In the genomic region with DNA sequence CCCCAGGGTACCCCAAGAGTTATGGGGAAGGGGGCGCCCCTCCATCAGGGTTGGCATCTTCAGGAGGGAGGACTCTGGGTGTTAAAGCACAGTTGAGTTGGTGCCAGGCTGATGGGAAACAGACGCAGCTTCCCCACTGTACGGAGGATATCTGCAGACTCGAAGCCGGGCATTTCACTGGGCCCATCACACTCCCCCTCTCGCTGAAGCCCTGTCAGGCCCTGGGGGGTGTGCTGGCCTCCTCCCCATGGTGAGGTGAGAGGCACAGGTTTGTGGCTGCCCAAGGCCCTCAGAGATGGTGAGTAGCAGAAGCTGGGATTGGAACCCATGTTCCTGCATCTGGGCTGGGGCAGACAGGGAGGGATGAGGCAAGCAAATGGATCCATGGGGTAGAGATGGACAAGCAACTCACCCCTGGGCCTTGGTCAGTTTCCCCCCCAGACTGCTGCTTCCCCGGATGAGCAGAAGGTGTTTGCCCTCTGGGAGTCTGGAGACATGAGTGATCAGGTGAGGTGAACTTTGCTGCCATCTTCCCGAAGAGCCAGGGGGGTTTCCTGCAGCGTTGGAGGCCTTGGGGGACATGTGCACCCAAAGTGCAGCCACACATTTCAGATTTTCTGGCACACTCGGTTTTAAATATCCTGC, we compare ENCODE assay signal across 21 cellular contexts. TPM values are rescaled to one million over a fixed set of nuclear protein-coding genes. Genes with fewer than 3 reads are reported as not detected.
A peak's percentile ranks its signal among the peaks of the same experiment; 100 is the strongest.
DNase-seq lines count a peak whose midpoint lies in the region; ATAC-seq and TF ChIP-seq lines count a peak whose summit lies in the region.
"Had no signal": no experiment of that assay in that cellular context is flagged by ENCODE, and none has a peak within 500 bp of the region (broad histone marks: within the 10 kb centered on the region; RNA-seq: fewer than 3 reads in every experiment).

No MANE protein-coding gene starts in this region.

- no peaks in the 10 kb centered on the region for H3K4me1 Mint-ChIP-seq in activated CD8-positive, alpha-beta T cell treated with anti-CD3 and anti-CD28 coated beads for 36 hours (ENCODE audit: low read depth)
- peaks cover 2% of the 10 kb centered on the region for H3K4me1 Mint-ChIP-seq in activated CD8-positive, alpha-beta T cell treated with anti-CD3 and anti-CD28 coated beads, Interleukin-2, amount 10 ng/mL, durations not matched to agents 7 days and 5 days (ENCODE audit: low read depth)
- peaks cover 8 to 23% (median 17%) of the 10 kb centered on the region in 4 donors for H3K4me1 Mint-ChIP-seq in CD4-positive, CD25-positive, alpha-beta regulatory T cell
- no peaks in the 10 kb centered on the region for H3K4me1 Mint-ChIP-seq in activated T-helper 1 cell treated with anti-CD3 and anti-CD28 coated beads, Interleukin-12 subunit alpha, Interleukin-12 subunit beta, Interleukin-2, Interleukin-4 antibody, amounts not matched to agents 30 ng/mL and 10 ng/mL and 1 ng/mL, durations not matched to agents 14 hours and 24 hours and 36 hours (ENCODE audit: low read depth)
- H3K4me1 Mint-ChIP-seq in osteocyte (ENCODE audit: unreplicated experiment) = no peaks in the 10 kb centered on the region

- no peak for TF ChIP-seq CTCF in activated CD8-positive, alpha-beta T cell treated with anti-CD3 and anti-CD28 coated beads for 36 hours (IDR thresholded peaks at IDR 0.05)
- no peak for TF ChIP-seq CTCF in osteocyte (IDR thresholded peaks at IDR 0.05)

- DNase-seq in activated CD8-positive, alpha-beta T cell treated with anti-CD3 and anti-CD28 coated beads for 36 hours = no peak
- no peak for DNase-seq in activated CD8-positive, alpha-beta T cell treated with anti-CD3 and anti-CD28 coated beads, Interleukin-2, amount 10 ng/mL, durations not matched to agents 7 days and 5 days
- no peak for DNase-seq in CD4-positive, CD25-positive, alpha-beta regulatory T cell
- no peak for DNase-seq in activated T-helper 1 cell treated with anti-CD3 and anti-CD28 coated beads, Interleukin-12 subunit alpha, Interleukin-12 subunit beta, Interleukin-2, Interleukin-4 antibody, amounts not matched to agents 30 ng/mL and 10 ng/mL and 1 ng/mL, durations not matched to agents 14 hours and 24 hours and 36 hours (ENCODE audit: low spot score)
- DNase-seq in osteocyte (ENCODE audit: extremely low spot score, unreplicated experiment) (peak; percentile 69), NCI-H69 (lab: John Stamatoyannopoulos, UW) (no peak), A172 (ENCODE audit: low spot score) (no peak)
- DNase-seq: 8988T; BE2C; DMS53; GOT3; NCI-H1092 treated with DMSO at 0.1 percent for 48 hours; NCI-H146; NCI-H2029 treated with DMSO at 0.1 percent for 48 hours; NCI-H2171; NCI-H748 treated with DMSO at 0.1 percent for 48 hours; NK-92 treated with Interleukin-12 subunit alpha and Interleukin-12 subunit beta, amount 100 ng/mL, for 24 hours; Peyer's patch; Right ventricle myocardium superior had no signal

- POLR2A ChIA-PET in activated CD8-positive, alpha-beta T cell treated with anti-CD3 and anti-CD28 coated beads for 36 hours (lab: Charles Lee) = no interaction called here
- POLR2A ChIA-PET in activated CD8-positive, alpha-beta T cell treated with anti-CD3 and anti-CD28 coated beads, Interleukin-2, amount 10 ng/mL, durations not matched to agents 7 days and 5 days (lab: Charles Lee) = interaction anchor here (1.6 to 2.0 kb wide), 2 partner anchors 30 to 45 kb away, joined by 6 to 7 read pairs; no protein-coding TSS in a partner anchor

- no peaks in the 10 kb centered on the region for H3K9me3 Mint-ChIP-seq in activated CD8-positive, alpha-beta T cell treated with anti-CD3 and anti-CD28 coated beads for 36 hours
- no peaks in the 10 kb centered on the region for H3K9me3 Mint-ChIP-seq in activated CD8-positive, alpha-beta T cell treated with anti-CD3 and anti-CD28 coated beads, Interleukin-2, amount 10 ng/mL, durations not matched to agents 7 days and 5 days (ENCODE audit: insufficient read depth)
- no peaks in the 10 kb centered on the region for H3K9me3 Mint-ChIP-seq in CD4-positive, CD25-positive, alpha-beta regulatory T cell
- H3K9me3 Mint-ChIP-seq in activated T-helper 1 cell treated with anti-CD3 and anti-CD28 coated beads, Interleukin-12 subunit alpha, Interleukin-12 subunit beta, Interleukin-2, Interleukin-4 antibody, amounts not matched to agents 30 ng/mL and 10 ng/mL and 1 ng/mL, durations not matched to agents 14 hours and 24 hours and 36 hours = no peaks in the 10 kb centered on the region
- H3K9me3 Mint-ChIP-seq in osteocyte (ENCODE audit: unreplicated experiment) = no peaks in the 10 kb centered on the region
- H3K9me3 Mint-ChIP-seq: CD8-positive, alpha-beta T cell had no signal

- CTCF ChIA-PET in activated CD8-positive, alpha-beta T cell treated with anti-CD3 and anti-CD28 coated beads for 36 hours (lab: Charles Lee) = interaction anchor here (0.9 kb wide), 1 partner anchor 50 kb away, joined by 3 read pairs; no protein-coding TSS in a partner anchor
- CTCF ChIA-PET in activated CD8-positive, alpha-beta T cell treated with anti-CD3 and anti-CD28 coated beads, Interleukin-2, amount 10 ng/mL, durations not matched to agents 7 days and 5 days (lab: Charles Lee) = no interaction called here

- H3K36me3 Mint-ChIP-seq in activated CD8-positive, alpha-beta T cell treated with anti-CD3 and anti-CD28 coated beads for 36 hours (ENCODE audit: low read depth) = peaks cover 52% of the 10 kb centered on the region
- H3K36me3 Mint-ChIP-seq in activated CD8-positive, alpha-beta T cell treated with anti-CD3 and anti-CD28 coated beads, Interleukin-2, amount 10 ng/mL, durations not matched to agents 7 days and 5 days (ENCODE audit: low read depth) = peaks cover 44% of the 10 kb centered on the region
- peaks cover 28% of the 10 kb centered on the region for H3K36me3 Mint-ChIP-seq in CD4-positive, CD25-positive, alpha-beta regulatory T cell
- peaks cover 43% of the 10 kb centered on the region for H3K36me3 Mint-ChIP-seq in activated T-helper 1 cell treated with anti-CD3 and anti-CD28 coated beads, Interleukin-12 subunit alpha, Interleukin-12 subunit beta, Interleukin-2, Interleukin-4 antibody, amounts not matched to agents 30 ng/mL and 10 ng/mL and 1 ng/mL, durations not matched to agents 14 hours and 24 hours and 36 hours (ENCODE audit: low read depth)
- peaks cover 36% of the 10 kb centered on the region for H3K36me3 Mint-ChIP-seq in osteocyte (ENCODE audit: unreplicated experiment)

- intact Hi-C loops in activated CD8-positive, alpha-beta T cell treated with anti-CD3 and anti-CD28 coated beads for 36 hours (cut with micrococcal nuclease) = no loop called here
- intact Hi-C loops in activated T-helper 1 cell treated with anti-CD3 and anti-CD28 coated beads, Interleukin-12 subunit alpha, Interleukin-12 subunit beta, Interleukin-2, Interleukin-4 antibody, amounts not matched to agents 30 ng/mL and 10 ng/mL and 1 ng/mL, durations not matched to agents 14 hours and 24 hours and 36 hours (cut with micrococcal nuclease) = no loop called here

- ATAC-seq in activated CD8-positive, alpha-beta T cell treated with anti-CD3 and anti-CD28 coated beads for 36 hours = no peak
- no peak for ATAC-seq in activated CD8-positive, alpha-beta T cell treated with anti-CD3 and anti-CD28 coated beads, Interleukin-2, amount 10 ng/mL, durations not matched to agents 7 days and 5 days
- ATAC-seq in CD4-positive, CD25-positive, alpha-beta regulatory T cell (ENCODE audit: low read depth in 2 of 2) = no peak
- no peak for ATAC-seq in HG03432 (IDR thresholded peaks at IDR 0.05; ENCODE audit: unreplicated experiment)
- ATAC-seq: CD8-positive, alpha-beta T cell had no signal

- H3K4me1 ChIP-seq in CD4-positive, CD25-positive, alpha-beta regulatory T cell (ENCODE audit: control insufficient read depth, insufficient read depth, low read length, poor library complexity, severe bottlenecking) = peaks cover 3% of the 10 kb centered on the region
- H3K4me1 ChIP-seq: BE2C had no signal

- H3K9me3 ChIP-seq in CD4-positive, CD25-positive, alpha-beta regulatory T cell (ENCODE audit: control insufficient read depth in 2 of 2, low read length in 2 of 2) = no peaks in the 10 kb centered on the region
- H3K9me3 ChIP-seq: BE2C, Peyer's patch had no signal

- H3K27ac ChIP-seq in CD4-positive, CD25-positive, alpha-beta regulatory T cell (ENCODE audit: insufficient read depth, low read length, poor library complexity, severe bottlenecking) = no peak overlapping the region
- H3K27ac ChIP-seq: Peyer's patch had no signal

- H3K4me3 ChIP-seq in CD4-positive, CD25-positive, alpha-beta regulatory T cell (ENCODE audit: low read depth, low read length) = no peak overlapping the region
- H3K4me3 ChIP-seq: Peyer's patch had no signal

- H3K4me3 Mint-ChIP-seq in activated CD8-positive, alpha-beta T cell treated with anti-CD3 and anti-CD28 coated beads for 36 hours = no peak overlapping the region
- no peak overlapping the region for H3K4me3 Mint-ChIP-seq in activated CD8-positive, alpha-beta T cell treated with anti-CD3 and anti-CD28 coated beads, Interleukin-2, amount 10 ng/mL, durations not matched to agents 7 days and 5 days
- H3K4me3 Mint-ChIP-seq in CD4-positive, CD25-positive, alpha-beta regulatory T cell = no peak overlapping the region
- H3K4me3 Mint-ChIP-seq in activated T-helper 1 cell treated with anti-CD3 and anti-CD28 coated beads, Interleukin-12 subunit alpha, Interleukin-12 subunit beta, Interleukin-2, Interleukin-4 antibody, amounts not matched to agents 30 ng/mL and 10 ng/mL and 1 ng/mL, durations not matched to agents 14 hours and 24 hours and 36 hours = no peak overlapping the region
- no peak overlapping the region for H3K4me3 Mint-ChIP-seq in osteocyte (ENCODE audit: unreplicated experiment)
- H3K4me3 Mint-ChIP-seq: CD8-positive, alpha-beta T cell had no signal

- no peaks in the 10 kb centered on the region for H3K27me3 Mint-ChIP-seq in activated CD8-positive, alpha-beta T cell treated with anti-CD3 and anti-CD28 coated beads for 36 hours
- no peaks in the 10 kb centered on the region for H3K27me3 Mint-ChIP-seq in activated CD8-positive, alpha-beta T cell treated with anti-CD3 and anti-CD28 coated beads, Interleukin-2, amount 10 ng/mL, durations not matched to agents 7 days and 5 days (ENCODE audit: low read depth)
- H3K27me3 Mint-ChIP-seq in CD4-positive, CD25-positive, alpha-beta regulatory T cell = no peaks in the 10 kb centered on the region
- no peaks in the 10 kb centered on the region for H3K27me3 Mint-ChIP-seq in activated T-helper 1 cell treated with anti-CD3 and anti-CD28 coated beads, Interleukin-12 subunit alpha, Interleukin-12 subunit beta, Interleukin-2, Interleukin-4 antibody, amounts not matched to agents 30 ng/mL and 10 ng/mL and 1 ng/mL, durations not matched to agents 14 hours and 24 hours and 36 hours (ENCODE audit: insufficient read depth)
- H3K27me3 Mint-ChIP-seq in osteocyte (ENCODE audit: unreplicated experiment) = no peaks in the 10 kb centered on the region

- peak overlapping the region; percentile 30 for H3K27ac Mint-ChIP-seq in activated CD8-positive, alpha-beta T cell treated with anti-CD3 and anti-CD28 coated beads for 36 hours
- H3K27ac Mint-ChIP-seq in activated CD8-positive, alpha-beta T cell treated with anti-CD3 and anti-CD28 coated beads, Interleukin-2, amount 10 ng/mL, durations not matched to agents 7 days and 5 days = no peak overlapping the region
- peak overlapping the region in 2 of 3 donors; percentile 25 to 54 for H3K27ac Mint-ChIP-seq in CD4-positive, CD25-positive, alpha-beta regulatory T cell
- peak overlapping the region; percentile 23 for H3K27ac Mint-ChIP-seq in activated T-helper 1 cell treated with anti-CD3 and anti-CD28 coated beads, Interleukin-12 subunit alpha, Interleukin-12 subunit beta, Interleukin-2, Interleukin-4 antibody, amounts not matched to agents 30 ng/mL and 10 ng/mL and 1 ng/mL, durations not matched to agents 14 hours and 24 hours and 36 hours
- H3K27ac Mint-ChIP-seq in osteocyte (ENCODE audit: unreplicated experiment) = no peak overlapping the region

- no peaks in the 10 kb centered on the region for H3K27me3 ChIP-seq in CD4-positive, CD25-positive, alpha-beta regulatory T cell (ENCODE audit: control insufficient read depth, insufficient read depth, low read length)
- H3K27me3 ChIP-seq: BE2C, Peyer's patch had no signal

- H3K36me3 ChIP-seq in CD4-positive, CD25-positive, alpha-beta regulatory T cell (ENCODE audit: control insufficient read depth, insufficient read depth, low read length) = peaks cover 81% of the 10 kb centered on the region

RNA-seq across cellular contexts. Expression of gene POLR3E, which starts 31.0 kb away (rescaled TPM):
- total RNA-seq in activated CD8-positive, alpha-beta T cell treated with anti-CD3 and anti-CD28 coated beads for 36 hours = 10 to 100 TPM; 66.9 to 67.9 TPM
- total RNA-seq in activated CD8-positive, alpha-beta T cell treated with anti-CD3 and anti-CD28 coated beads, Interleukin-2, amount 10 ng/mL, durations not matched to agents 7 days and 5 days = 10 to 100 TPM; 43.8 to 49.9 TPM
- total RNA-seq in CD4-positive, CD25-positive, alpha-beta regulatory T cell = 249 TPM
- 10 to 100 TPM; 10.2 to 16.3 (median 14.6) TPM for polyA plus RNA-seq in CD4-positive, CD25-positive, alpha-beta regulatory T cell
- total RNA-seq in activated T-helper 1 cell treated with anti-CD3 and anti-CD28 coated beads, Interleukin-12 subunit alpha, Interleukin-12 subunit beta, Interleukin-2, Interleukin-4 antibody, amounts not matched to agents 30 ng/mL and 10 ng/mL and 1 ng/mL, durations not matched to agents 14 hours and 24 hours and 36 hours = 107 and 111 TPM in 2 replicates
- 34.4 and 44.1 TPM in 2 replicates for total RNA-seq in osteocyte
- total RNA-seq in A172 (2014; rRNA removed; shearing (Covaris generic)) = 29.0 and 46.3 TPM in 2 replicates

RNA-seq across cellular contexts. Expression of gene CDR2, which starts 46.2 kb away (rescaled TPM):
- total RNA-seq in activated CD8-positive, alpha-beta T cell treated with anti-CD3 and anti-CD28 coated beads for 36 hours = 10 to 100 TPM; 34.7 to 37.6 TPM
- 10 to 100 TPM; 39.1 to 44.6 TPM for total RNA-seq in activated CD8-positive, alpha-beta T cell treated with anti-CD3 and anti-CD28 coated beads, Interleukin-2, amount 10 ng/mL, durations not matched to agents 7 days and 5 days
- total RNA-seq in CD4-positive, CD25-positive, alpha-beta regulatory T cell = 90.2 TPM
- 10 to 100 TPM; 64.7 to 82.1 (median 74.3) TPM for polyA plus RNA-seq in CD4-positive, CD25-positive, alpha-beta regulatory T cell
- 43.5 and 47.2 TPM in 2 replicates for total RNA-seq in activated T-helper 1 cell treated with anti-CD3 and anti-CD28 coated beads, Interleukin-12 subunit alpha, Interleukin-12 subunit beta, Interleukin-2, Interleukin-4 antibody, amounts not matched to agents 30 ng/mL and 10 ng/mL and 1 ng/mL, durations not matched to agents 14 hours and 24 hours and 36 hours
- total RNA-seq in osteocyte = 22.8 and 23.7 TPM in 2 replicates
- 34.2 and 34.6 TPM in 2 replicates for total RNA-seq in A172 (2014; rRNA removed; shearing (Covaris generic))

Comparison
In these comparisons a context has a peak if more than half of its experiments do, and no peak if none do; other contexts are left out.
1. H3K27ac Mint-ChIP-seq: peak in activated CD8-positive, alpha-beta T cell treated with anti-CD3 and anti-CD28 coated beads for 36 hours (single experiment), CD4-positive, CD25-positive, alpha-beta regulatory T cell (2 of 3) and activated T-helper 1 cell treated with anti-CD3 and anti-CD28 coated beads, Interleukin-12 subunit alpha, Interleukin-12 subunit beta, Interleukin-2, Interleukin-4 antibody, amounts not matched to agents 30 ng/mL and 10 ng/mL and 1 ng/mL, durations not matched to agents 14 hours and 24 hours and 36 hours (single experiment); none in activated CD8-positive, alpha-beta T cell treated with anti-CD3 and anti-CD28 coated beads, Interleukin-2, amount 10 ng/mL, durations not matched to agents 7 days and 5 days (single experiment) and osteocyte (single experiment).